ENCODE assay signal across 8 cellular contexts in genomic region chr5:50634846-50635245, GRCh38. TPM values are rescaled to one million over a fixed set of nuclear protein-coding genes. Genes with fewer than 3 reads are reported as not detected.
DNase-seq lines count a peak whose midpoint lies in the region; ATAC-seq lines count a peak whose summit lies in the region.
"Not testable (repeated sequence)": the region's sequence is repeated elsewhere in the genome, so short reads cannot be mapped to it uniquely, and the experiment has no call there.

No MANE protein-coding gene starts in this region.

- peak overlapping the region; percentile 74 to 93 (median 88) for H3K27ac Mint-ChIP-seq in CD4-positive, alpha-beta memory T cell
- peak overlapping the region; percentile 89 to 92 for H3K27ac Mint-ChIP-seq in T-cell
- H3K27ac Mint-ChIP-seq in activated CD4-positive, alpha-beta memory T cell treated with anti-CD3 and anti-CD28 coated beads, Interleukin-2, amount 10 ng/mL, durations not matched to agents 7 days and 5 days: peak overlapping the region; percentile 79
- peak overlapping the region; percentile 43 for H3K27ac Mint-ChIP-seq in activated T-helper 2 cell treated with anti-CD3 and anti-CD28 coated beads, Interferon-gamma antibody, Interleukin-2, Interleukin-4, amounts not matched to agents 10 μg/mL and 5 μg/mL and 100 μg/mL, durations not matched to agents 14 hours and 24 hours and 36 hours
- H3K27ac Mint-ChIP-seq in natural killer cell treated with Interleukin-12 subunit alpha and Interleukin-12 subunit beta and Interleukin-15 and Interleukin-18, amount 100 ng/mL, for 72 hours: peak overlapping the region; percentile 87 to 93

- not testable (repeated sequence) for H3K27me3 ChIP-seq in CD4-positive, alpha-beta memory T cell (ENCODE audit: insufficient read depth, low read length)

- H3K27ac ChIP-seq in CD4-positive, alpha-beta memory T cell (ENCODE audit: low read depth, low read length): not testable (repeated sequence)

- not testable (repeated sequence) for H3K9me3 Mint-ChIP-seq in CD4-positive, alpha-beta memory T cell; T-cell; natural killer cell treated with Interleukin-12 subunit alpha and Interleukin-12 subunit beta and Interleukin-15 and Interleukin-18, amount 100 ng/mL, for 72 hours
- H3K9me3 Mint-ChIP-seq in activated CD4-positive, alpha-beta memory T cell treated with anti-CD3 and anti-CD28 coated beads, Interleukin-2, amount 10 ng/mL, durations not matched to agents 7 days and 5 days: peaks cover 17% of the 10 kb centered on the region
- H3K9me3 Mint-ChIP-seq in activated T-helper 2 cell treated with anti-CD3 and anti-CD28 coated beads, Interferon-gamma antibody, Interleukin-2, Interleukin-4, amounts not matched to agents 10 μg/mL and 5 μg/mL and 100 μg/mL, durations not matched to agents 14 hours and 24 hours and 36 hours: peaks cover 19% of the 10 kb centered on the region

- H3K4me1 ChIP-seq in CD4-positive, alpha-beta memory T cell (ENCODE audit: insufficient read depth, low read length): peaks cover 68% of the 10 kb centered on the region

- not testable (repeated sequence) for ATAC-seq in T-cell (replicated peaks in 1 of 4); natural killer cell treated with Interleukin-12 subunit alpha and Interleukin-12 subunit beta and Interleukin-15 and Interleukin-18, amount 100 ng/mL, for 72 hours; stimulated activated naive CD8-positive, alpha-beta T cell treated with anti-CD3 and anti-CD28 coated beads, Interleukin-15, Interleukin-2, amounts not matched to agents 100 U/mL and 50 U/mL, for 24 hours

- H3K36me3 Mint-ChIP-seq in CD4-positive, alpha-beta memory T cell; T-cell: not testable (repeated sequence)
- peaks cover 41% of the 10 kb centered on the region for H3K36me3 Mint-ChIP-seq in activated CD4-positive, alpha-beta memory T cell treated with anti-CD3 and anti-CD28 coated beads, Interleukin-2, amount 10 ng/mL, durations not matched to agents 7 days and 5 days (ENCODE audit: low read depth)
- H3K36me3 Mint-ChIP-seq in activated T-helper 2 cell treated with anti-CD3 and anti-CD28 coated beads, Interferon-gamma antibody, Interleukin-2, Interleukin-4, amounts not matched to agents 10 μg/mL and 5 μg/mL and 100 μg/mL, durations not matched to agents 14 hours and 24 hours and 36 hours (ENCODE audit: low read depth): peaks cover 33% of the 10 kb centered on the region
- peaks cover 15% of the 10 kb centered on the region for H3K36me3 Mint-ChIP-seq in natural killer cell treated with Interleukin-12 subunit alpha and Interleukin-12 subunit beta and Interleukin-15 and Interleukin-18, amount 100 ng/mL, for 72 hours

- H3K4me3 ChIP-seq in CD4-positive, alpha-beta memory T cell (ENCODE audit: low read length in 2 of 2): not testable (repeated sequence)

- POLR2A ChIA-PET in CD4-positive, alpha-beta memory T cell (lab: Charles Lee; ENCODE audit: partially characterized antibody): interaction anchor here (1.1 to 2.1 kb wide), 5 partner anchors 31 to 219 kb away, joined by 3 to 23 read pairs (median 4); partner anchors contain the start of gene PARP8
- POLR2A ChIA-PET in T-cell (lab: Charles Lee): not testable (repeated sequence)
- POLR2A ChIA-PET in activated CD4-positive, alpha-beta memory T cell treated with anti-CD3 and anti-CD28 coated beads, Interleukin-2, amount 10 ng/mL, durations not matched to agents 7 days and 5 days (lab: Charles Lee): interaction anchor here (0.9 to 1.0 kb wide), 2 partner anchors 32 to 190 kb away, joined by 3 read pairs; no protein-coding TSS in a partner anchor

- peak; percentile 51 to 68 (median 65) for DNase-seq in CD4-positive, alpha-beta memory T cell
- DNase-seq in MV-4-11 (lab: John Stamatoyannopoulos, UW): peak; percentile 98
- peak; percentile 3 to 81 (median 46) for DNase-seq in T-cell
- peak; percentile 69 for DNase-seq in activated CD4-positive, alpha-beta memory T cell treated with anti-CD3 and anti-CD28 coated beads, Interleukin-2, amount 10 ng/mL, durations not matched to agents 7 days and 5 days
- DNase-seq in activated T-helper 2 cell treated with anti-CD3 and anti-CD28 coated beads, Interferon-gamma antibody, Interleukin-2, Interleukin-4, amounts not matched to agents 10 μg/mL and 5 μg/mL and 100 μg/mL, durations not matched to agents 14 hours and 24 hours and 36 hours (ENCODE audit: low spot score): peak; percentile 45
- DNase-seq in effector CD4-positive, alpha-beta T cell: peak; percentile 3
- DNase-seq in natural killer cell treated with Interleukin-12 subunit alpha and Interleukin-12 subunit beta and Interleukin-15 and Interleukin-18, amount 100 ng/mL, for 72 hours (ENCODE audit: low spot score): peak; percentile 84
- peak; percentile 17 for DNase-seq in stimulated activated naive CD8-positive, alpha-beta T cell treated with anti-CD3 and anti-CD28 coated beads, Interleukin-15, Interleukin-2, amounts not matched to agents 100 U/mL and 50 U/mL, for 24 hours

- H3K27me3 Mint-ChIP-seq in CD4-positive, alpha-beta memory T cell; T-cell; activated CD4-positive, alpha-beta memory T cell treated with anti-CD3 and anti-CD28 coated beads, Interleukin-2, amount 10 ng/mL, durations not matched to agents 7 days and 5 days; activated T-helper 2 cell treated with anti-CD3 and anti-CD28 coated beads, Interferon-gamma antibody, Interleukin-2, Interleukin-4, amounts not matched to agents 10 μg/mL and 5 μg/mL and 100 μg/mL, durations not matched to agents 14 hours and 24 hours and 36 hours (ENCODE audit: low read depth); natural killer cell treated with Interleukin-12 subunit alpha and Interleukin-12 subunit beta and Interleukin-15 and Interleukin-18, amount 100 ng/mL, for 72 hours: not testable (repeated sequence)

- H3K4me1 Mint-ChIP-seq in CD4-positive, alpha-beta memory T cell: peaks cover 42 to 79% (median 61%) of the 10 kb centered on the region in 4 donors
- peaks cover 72 to 80% (median 78%) of the 10 kb centered on the region in 3 donors for H3K4me1 Mint-ChIP-seq in T-cell
- peaks cover 52% of the 10 kb centered on the region for H3K4me1 Mint-ChIP-seq in activated CD4-positive, alpha-beta memory T cell treated with anti-CD3 and anti-CD28 coated beads, Interleukin-2, amount 10 ng/mL, durations not matched to agents 7 days and 5 days
- H3K4me1 Mint-ChIP-seq in activated T-helper 2 cell treated with anti-CD3 and anti-CD28 coated beads, Interferon-gamma antibody, Interleukin-2, Interleukin-4, amounts not matched to agents 10 μg/mL and 5 μg/mL and 100 μg/mL, durations not matched to agents 14 hours and 24 hours and 36 hours (ENCODE audit: low read depth): peaks cover 41% of the 10 kb centered on the region
- H3K4me1 Mint-ChIP-seq in natural killer cell treated with Interleukin-12 subunit alpha and Interleukin-12 subunit beta and Interleukin-15 and Interleukin-18, amount 100 ng/mL, for 72 hours (ENCODE audit: low read depth in 2 of 2): peaks cover 36 to 59% of the 10 kb centered on the region in 2 donors

- H3K4me3 Mint-ChIP-seq in CD4-positive, alpha-beta memory T cell: peak overlapping the region; percentile 48 to 85 (median 80)
- H3K4me3 Mint-ChIP-seq in T-cell: peak overlapping the region in 2 of 3 donors; percentile 31 to 61
- H3K4me3 Mint-ChIP-seq in activated CD4-positive, alpha-beta memory T cell treated with anti-CD3 and anti-CD28 coated beads, Interleukin-2, amount 10 ng/mL, durations not matched to agents 7 days and 5 days: peak overlapping the region; percentile 34
- H3K4me3 Mint-ChIP-seq in activated T-helper 2 cell treated with anti-CD3 and anti-CD28 coated beads, Interferon-gamma antibody, Interleukin-2, Interleukin-4, amounts not matched to agents 10 μg/mL and 5 μg/mL and 100 μg/mL, durations not matched to agents 14 hours and 24 hours and 36 hours (ENCODE audit: low read depth): peak overlapping the region; percentile 15
- peak overlapping the region; percentile 67 for H3K4me3 Mint-ChIP-seq in natural killer cell treated with Interleukin-12 subunit alpha and Interleukin-12 subunit beta and Interleukin-15 and Interleukin-18, amount 100 ng/mL, for 72 hours

- intact Hi-C loops in CD4-positive, alpha-beta memory T cell (cut with micrococcal nuclease): loop anchor here (2.0 kb wide), 1 partner anchor 32 kb away; the partner anchor contains the start of gene PARP8
- intact Hi-C loops in activated T-helper 2 cell treated with anti-CD3 and anti-CD28 coated beads, Interferon-gamma antibody, Interleukin-2, Interleukin-4, amounts not matched to agents 10 μg/mL and 5 μg/mL and 100 μg/mL, durations not matched to agents 14 hours and 24 hours and 36 hours (cut with micrococcal nuclease): not testable (repeated sequence)

- not testable (repeated sequence) for H3K9me3 ChIP-seq in CD4-positive, alpha-beta memory T cell (ENCODE audit: control insufficient read depth in 1 of 2, low read length in 2 of 2)

- not testable (repeated sequence) for H3K36me3 ChIP-seq in CD4-positive, alpha-beta memory T cell (ENCODE audit: insufficient read depth, low read length)

- CTCF ChIA-PET in CD4-positive, alpha-beta memory T cell (lab: Charles Lee; ENCODE audit: partially characterized antibody): interaction anchor here (1.2 to 1.7 kb wide), 2 partner anchors 35 to 118 kb away, joined by 3 to 4 read pairs; no protein-coding TSS in a partner anchor
- CTCF ChIA-PET in T-cell (lab: Charles Lee): not testable (repeated sequence)
- CTCF ChIA-PET in activated CD4-positive, alpha-beta memory T cell treated with anti-CD3 and anti-CD28 coated beads, Interleukin-2, amount 10 ng/mL, durations not matched to agents 7 days and 5 days (lab: Charles Lee): interaction anchor here (0.8 to 1.1 kb wide), 2 partner anchors 22 to 194 kb away, joined by 3 read pairs; partner anchors contain the start of gene EMB

RNA-seq across cellular contexts. Expression of gene PARP8, which starts 31.6 kb away (rescaled TPM):
- 100 to 1,000 TPM; 177 to 184 TPM for total RNA-seq in CD4-positive, alpha-beta memory T cell
- 10 to 100 TPM; 89.5 to 94.6 TPM for polyA plus RNA-seq in CD4-positive, alpha-beta memory T cell
- 100 to 1,000 TPM in 4 of 5 donors, 10 to 100 TPM in 1; 92.8 to 252 (median 136) TPM for total RNA-seq in T-cell
- 10 to 100 TPM; 91.7 to 96.2 TPM for total RNA-seq in activated CD4-positive, alpha-beta memory T cell treated with anti-CD3 and anti-CD28 coated beads, Interleukin-2, amount 10 ng/mL, durations not matched to agents 7 days and 5 days
- total RNA-seq in activated T-helper 2 cell treated with anti-CD3 and anti-CD28 coated beads, Interferon-gamma antibody, Interleukin-2, Interleukin-4, amounts not matched to agents 10 μg/mL and 5 μg/mL and 100 μg/mL, durations not matched to agents 14 hours and 24 hours and 36 hours: 22.2 and 23.5 TPM in 2 replicates
- 10 to 100 TPM; 58.2 to 62.5 TPM for total RNA-seq in natural killer cell treated with Interleukin-12 subunit alpha and Interleukin-12 subunit beta and Interleukin-15 and Interleukin-18, amount 100 ng/mL, for 72 hours

Comparison
In these comparisons a context has a peak if more than half of its experiments do, and no peak if none do; other contexts are left out.
1. DNase-seq: peak in every context shown above with its lines; median percentile 98 in MV-4-11; 84 in natural killer cell treated with Interleukin-12 subunit alpha and Interleukin-12 subunit beta and Interleukin-15 and Interleukin-18, amount 100 ng/mL, for 72 hours; 69 in activated CD4-positive, alpha-beta memory T cell treated with anti-CD3 and anti-CD28 coated beads, Interleukin-2, amount 10 ng/mL, durations not matched to agents 7 days and 5 days; 65 in CD4-positive, alpha-beta memory T cell; 46 in T-cell; 45 in activated T-helper 2 cell treated with anti-CD3 and anti-CD28 coated beads, Interferon-gamma antibody, Interleukin-2, Interleukin-4, amounts not matched to agents 10 μg/mL and 5 μg/mL and 100 μg/mL, durations not matched to agents 14 hours and 24 hours and 36 hours; 17 in stimulated activated naive CD8-positive, alpha-beta T cell treated with anti-CD3 and anti-CD28 coated beads, Interleukin-15, Interleukin-2, amounts not matched to agents 100 U/mL and 50 U/mL, for 24 hours; 3 in effector CD4-positive, alpha-beta T cell.
2. H3K4me3 Mint-ChIP-seq: peak in every context shown above with its lines; median percentile 80 in CD4-positive, alpha-beta memory T cell; 67 in natural killer cell treated with Interleukin-12 subunit alpha and Interleukin-12 subunit beta and Interleukin-15 and Interleukin-18, amount 100 ng/mL, for 72 hours; 46 in T-cell; 34 in activated CD4-positive, alpha-beta memory T cell treated with anti-CD3 and anti-CD28 coated beads, Interleukin-2, amount 10 ng/mL, durations not matched to agents 7 days and 5 days; 15 in activated T-helper 2 cell treated with anti-CD3 and anti-CD28 coated beads, Interferon-gamma antibody, Interleukin-2, Interleukin-4, amounts not matched to agents 10 μg/mL and 5 μg/mL and 100 μg/mL, durations not matched to agents 14 hours and 24 hours and 36 hours.